In the genomic region with DNA sequence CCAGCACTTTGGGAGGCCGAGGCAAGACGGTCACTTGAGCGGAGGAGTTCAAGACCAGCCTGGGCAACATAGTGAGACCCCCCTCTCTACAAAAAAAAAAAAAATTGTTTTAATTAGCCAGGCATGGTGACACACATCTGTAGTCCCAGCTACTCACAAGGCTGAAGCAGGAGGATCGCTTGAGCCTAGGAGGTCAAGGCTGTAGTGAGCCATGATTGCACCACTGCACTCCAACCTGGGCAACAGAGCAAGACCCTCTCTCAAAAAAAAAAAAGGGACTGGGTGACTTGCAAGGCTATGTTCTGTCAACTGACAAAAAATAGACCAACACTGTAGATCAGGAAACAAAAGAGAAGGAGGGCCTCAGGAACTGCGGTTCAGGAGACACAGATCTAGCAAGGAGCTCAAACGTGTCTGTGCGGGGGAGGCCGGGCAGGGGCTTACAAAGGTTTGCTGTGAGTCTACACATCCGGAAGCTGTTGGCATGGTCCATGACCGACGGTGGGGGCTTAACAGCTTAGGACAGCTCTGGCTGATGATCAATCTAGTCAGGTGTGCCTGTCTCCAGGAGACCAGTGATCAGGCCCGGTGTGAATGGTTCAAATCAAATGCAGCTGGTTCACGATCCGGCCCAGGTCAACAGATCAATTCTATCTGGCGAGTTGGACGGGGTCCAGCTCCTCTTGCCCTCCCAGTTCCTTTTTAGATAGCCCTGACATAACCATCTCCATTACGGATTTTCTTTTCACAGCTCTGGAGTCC, we compare ENCODE assay signal across 8 cellular contexts. TPM values are rescaled to one million over a fixed set of nuclear protein-coding genes. Genes with fewer than 3 reads are reported as not detected.
DNase-seq lines count a peak whose midpoint lies in the region; ATAC-seq, FAIRE-seq and TF ChIP-seq lines count a peak whose summit lies in the region.

No MANE protein-coding gene starts in this region.

- H3K36me3 ChIP-seq in HepG2 (replicated peaks in 1 of 2; ENCODE audit: control insufficient read depth in 1 of 2, insufficient read depth in 2 of 2, low read length in 2 of 2) (no peaks in the 10 kb centered on the region), H7 (replicated peaks; ENCODE audit: control insufficient read depth, insufficient read depth, low read length) (no peaks in the 10 kb centered on the region)

- no peak overlapping the region for H3K27ac ChIP-seq in HepG2 (ENCODE audit: extremely low read length, insufficient read depth, low read length)

- H4K20me1 ChIP-seq in HepG2 (ENCODE audit: insufficient read depth, low read length), result no peaks in the 10 kb centered on the region

- FAIRE-seq in HepG2 (lab: Jason Lieb, UNC), result peak; percentile 28
- FAIRE-seq in HTR-8/SVneo (lab: Jason Lieb, UNC), result no peak

- no peak for TF ChIP-seq CTCF in NB4 (IDR thresholded peaks at IDR 0.05; ENCODE audit: low read depth, low read length)
- no peak for TF ChIP-seq CTCF in HepG2 (CRISPR knock-in tag; IDR thresholded peaks at IDR 0.05)

- in situ Hi-C loops in HepG2 (cut with HindIII; ENCODE audit: extremely low pct_ligation_motif_present, low pct_unique_long_range_greater_than_20kb), result loop anchor here (10.0 kb wide), 1 partner anchor 167 kb away; no protein-coding TSS in a partner anchor

- POLR2A ChIA-PET in HepG2 (lab: Yijun Ruan, JAX), result interaction anchor here (0.8 to 1.5 kb wide), 3 partner anchors 8 to 30 kb away, joined by 3 to 11 read pairs (median 3); no protein-coding TSS in a partner anchor

- H3K4me1 ChIP-seq in HepG2 (ENCODE audit: insufficient read depth, low read length), result peaks cover 57% of the 10 kb centered on the region

- CTCF ChIA-PET in HepG2 (lab: Yijun Ruan, JAX; ENCODE audit: low intra/inter-chr PET ratio, low total read pairs), result no interaction called here

- H3K27me3 ChIP-seq in HepG2 (ENCODE audit: control insufficient read depth in 1 of 2, insufficient read depth in 2 of 2, low read length in 2 of 2) (peaks cover 14 to 28% of the 10 kb centered on the region in 2 experiments; a peak in 4 of 5 replicates), H7 (ENCODE audit: control insufficient read depth, insufficient read depth, low read length) (no peaks in the 10 kb centered on the region)

- H3K9ac ChIP-seq in HepG2 (ENCODE audit: insufficient read depth, low read depth, low read length), result no peak overlapping the region

- BruUV-seq in HepG2 (replicated peaks; lab: Mats Ljungman, UMichigan), result no TSS peak

- DNase-seq in NB4 (ENCODE audit: low read depth) (peak; percentile 84), HepG2 (ENCODE audit: low spot score) (no peak), C1 segment of cervical spinal cord (lab: John Stamatoyannopoulos, UW) (no peak), HTR-8/SVneo (ENCODE audit: insufficient read length, low spot score) (no peak), H7 (no peak)
- no peak for DNase-seq in stimulated activated CD4-positive, alpha-beta T cell treated with anti-CD3 and anti-CD28 coated beads, Interleukin-2, amount 100 ng/mL, for 24 hours

- no peak for TF ChIP-seq RAD21 in HepG2 (CRISPR knock-in tag; IDR thresholded peaks at IDR 0.05)

- WGBS in HepG2 (ENCODE audit: low lambda C conversion rate), result 37% methylated on average over 11 of the region's 17 CpGs

- H3K79me2 ChIP-seq in HepG2 (ENCODE audit: insufficient read depth, low read length), result no peaks in the 10 kb centered on the region

- TF ChIP-seq EP300 in HepG2 (IDR thresholded peaks at IDR 0.05; ENCODE audit: low read depth in 2 of 2, low read length in 2 of 2), result no peak
- TF ChIP-seq EP300 in HepG2 (CRISPR knock-in tag; IDR thresholded peaks at IDR 0.05; ENCODE audit: borderline replicate concordance), result no peak

- H3K4me2 ChIP-seq in HepG2 (ENCODE audit: low read depth, low read length), result peak overlapping the region; percentile 61

- no peak overlapping the region for H2AFZ ChIP-seq in HepG2 (ENCODE audit: low read length)

- TF ChIP-seq POLR2A in GM10847 (IDR thresholded peaks at IDR 0.05; ENCODE audit: extremely low read depth, insufficient read length) (peak; percentile 32), NB4 (IDR thresholded peaks at IDR 0.05; ENCODE audit: extremely low read depth, insufficient read length) (no peak), HepG2 (IDR thresholded peaks at IDR 0.05; ENCODE audit: insufficient read depth in 1 of 2, low read depth in 2 of 2, low read length in 2 of 2) (no peak)

- ATAC-seq in GM21360 (IDR thresholded peaks at IDR 0.05; ENCODE audit: unreplicated experiment) (peak; percentile 36), HepG2 (peak; percentile 53)

- H3K9me3 ChIP-seq in HepG2 (ENCODE audit: low read length), result peaks cover 9% of the 10 kb centered on the region

- H3K4me3 ChIP-seq in NB4 (ENCODE audit: low read depth, low read length) (no peak overlapping the region), HepG2 (replicated peaks in 1 of 3; ENCODE audit: insufficient read depth in 1 of 3, low read depth in 2 of 3, low read length in 3 of 3) (peak overlapping the region in 1 of 3 experiments; percentile 40; a peak in 2 of 6 replicates), H7 (ENCODE audit: insufficient read depth, low read depth, low read length) (no peak overlapping the region)

- intact Hi-C loops in HepG2 (cut with micrococcal nuclease; ENCODE audit: unreplicated experiment), result no loop called here

RNA-seq across cellular contexts. Expression of a gene that starts 31.7 kb away (rescaled TPM):
- 16.4 and 18.1 TPM in 2 replicates for total RNA-seq in HepG2 (2016; rRNA removed; fragmentation: Illumina TruSeq; extraction: Trizol)
- 11.2 and 14.6 TPM in 2 replicates for total RNA-seq in HepG2 (2016; cell fraction: cytosol; rRNA removed; fragmentation: Illumina TruSeq; extraction: Trizol; ENCODE audit: low read depth)
- total RNA-seq in HepG2 (2016; cell fraction: insoluble cytoplasmic fraction; rRNA removed; fragmentation: Illumina TruSeq; extraction: Trizol), result 17.0 and 18.3 TPM in 2 replicates
- 23.4 and 24.7 TPM in 2 replicates for total RNA-seq in HepG2 (2016; cell fraction: membrane; rRNA removed; fragmentation: Illumina TruSeq; extraction: Trizol)
- 17.7 and 25.0 TPM in 2 replicates for total RNA-seq in HepG2 (2016; cell fraction: nucleus; rRNA removed; fragmentation: Illumina TruSeq; extraction: Trizol)
- 26.4 and 33.4 TPM in 2 replicates for polyA plus RNA-seq in HepG2 (2011; rRNA removed)
- polyA plus RNA-seq in HepG2 (2011; cell fraction: cytosol; rRNA removed), result 14.8 and 26.4 TPM in 2 replicates
- 229 and 296 TPM in 2 replicates for polyA plus RNA-seq in HepG2 (2011; cell fraction: nucleus; rRNA removed)
- 28.4 and 33.9 TPM in 2 replicates for polyA plus RNA-seq in HepG2 (2012)
- 13.6 and 14.2 TPM in 2 replicates for polyA plus RNA-seq in HepG2 (2016; cell fraction: cytosol; fragmentation: Illumina TruSeq; extraction: Trizol; ENCODE audit: low read depth)
- 20.2 and 25.5 TPM in 2 replicates for polyA plus RNA-seq in HepG2 (2016; cell fraction: insoluble cytoplasmic fraction; fragmentation: Illumina TruSeq; extraction: Trizol; ENCODE audit: low read depth)
- 17.5 and 20.7 TPM in 2 replicates for polyA plus RNA-seq in HepG2 (2016; cell fraction: membrane; fragmentation: Illumina TruSeq; extraction: Trizol; ENCODE audit: low read depth)
- polyA plus RNA-seq in HepG2 (2016; cell fraction: nucleus; fragmentation: Illumina TruSeq; extraction: Trizol; ENCODE audit: insufficient read depth, low read depth), result 61.5 and 67.7 TPM in 2 replicates
- 34.0 and 46.7 TPM in 2 replicates for polyA minus RNA-seq in HepG2 (2011; rRNA and poly(A)+ RNA removed; ENCODE audit: low replicate concordance)
- polyA minus RNA-seq in HepG2 (2011; cell fraction: cytosol; rRNA and poly(A)+ RNA removed), result 23.8 and 25.1 TPM in 2 replicates
- polyA minus RNA-seq in HepG2 (2011; cell fraction: nucleus; rRNA and poly(A)+ RNA removed), result 29.2 and 32.3 TPM in 2 replicates
- 62.8 and 78.6 TPM in 2 replicates for total RNA-seq in H7 (2014; rRNA removed; shearing (Covaris generic))

RNA-seq across cellular contexts. Expression of a gene that starts 53.2 kb away (rescaled TPM):
- not detected in 2 replicates for total RNA-seq in HepG2 (2016; rRNA removed; fragmentation: Illumina TruSeq; extraction: Trizol)
- total RNA-seq in HepG2 (2016; cell fraction: cytosol; rRNA removed; fragmentation: Illumina TruSeq; extraction: Trizol; ENCODE audit: low read depth), result not detected in 2 replicates
- total RNA-seq in HepG2 (2016; cell fraction: insoluble cytoplasmic fraction; rRNA removed; fragmentation: Illumina TruSeq; extraction: Trizol), result not detected in 2 replicates
- total RNA-seq in HepG2 (2016; cell fraction: membrane; rRNA removed; fragmentation: Illumina TruSeq; extraction: Trizol), result not detected in 2 replicates
- total RNA-seq in HepG2 (2016; cell fraction: nucleus; rRNA removed; fragmentation: Illumina TruSeq; extraction: Trizol), result not detected in 2 replicates
- not detected in 2 replicates for polyA plus RNA-seq in HepG2 (2011; rRNA removed)
- not detected in 2 replicates for polyA plus RNA-seq in HepG2 (2011; cell fraction: cytosol; rRNA removed)
- polyA plus RNA-seq in HepG2 (2011; cell fraction: nucleus; rRNA removed), result not detected in 2 replicates
- polyA plus RNA-seq in HepG2 (2012), result not detected in 2 replicates
- not detected in 2 replicates for polyA plus RNA-seq in HepG2 (2016; cell fraction: cytosol; fragmentation: Illumina TruSeq; extraction: Trizol; ENCODE audit: low read depth)
- not detected in 2 replicates for polyA plus RNA-seq in HepG2 (2016; cell fraction: insoluble cytoplasmic fraction; fragmentation: Illumina TruSeq; extraction: Trizol; ENCODE audit: low read depth)
- not detected in 2 replicates for polyA plus RNA-seq in HepG2 (2016; cell fraction: membrane; fragmentation: Illumina TruSeq; extraction: Trizol; ENCODE audit: low read depth)
- polyA plus RNA-seq in HepG2 (2016; cell fraction: nucleus; fragmentation: Illumina TruSeq; extraction: Trizol; ENCODE audit: insufficient read depth, low read depth), result not detected in 2 replicates
- 0.28 TPM in 1 of 2 replicates, not detected in the other for polyA minus RNA-seq in HepG2 (2011; rRNA and poly(A)+ RNA removed; ENCODE audit: low replicate concordance)
- polyA minus RNA-seq in HepG2 (2011; cell fraction: cytosol; rRNA and poly(A)+ RNA removed), result not detected in 2 replicates
- polyA minus RNA-seq in HepG2 (2011; cell fraction: nucleus; rRNA and poly(A)+ RNA removed), result not detected in 2 replicates
- 1.9 and 3.2 TPM in 2 replicates for total RNA-seq in H7 (2014; rRNA removed; shearing (Covaris generic))
